In the genomic region with DNA sequence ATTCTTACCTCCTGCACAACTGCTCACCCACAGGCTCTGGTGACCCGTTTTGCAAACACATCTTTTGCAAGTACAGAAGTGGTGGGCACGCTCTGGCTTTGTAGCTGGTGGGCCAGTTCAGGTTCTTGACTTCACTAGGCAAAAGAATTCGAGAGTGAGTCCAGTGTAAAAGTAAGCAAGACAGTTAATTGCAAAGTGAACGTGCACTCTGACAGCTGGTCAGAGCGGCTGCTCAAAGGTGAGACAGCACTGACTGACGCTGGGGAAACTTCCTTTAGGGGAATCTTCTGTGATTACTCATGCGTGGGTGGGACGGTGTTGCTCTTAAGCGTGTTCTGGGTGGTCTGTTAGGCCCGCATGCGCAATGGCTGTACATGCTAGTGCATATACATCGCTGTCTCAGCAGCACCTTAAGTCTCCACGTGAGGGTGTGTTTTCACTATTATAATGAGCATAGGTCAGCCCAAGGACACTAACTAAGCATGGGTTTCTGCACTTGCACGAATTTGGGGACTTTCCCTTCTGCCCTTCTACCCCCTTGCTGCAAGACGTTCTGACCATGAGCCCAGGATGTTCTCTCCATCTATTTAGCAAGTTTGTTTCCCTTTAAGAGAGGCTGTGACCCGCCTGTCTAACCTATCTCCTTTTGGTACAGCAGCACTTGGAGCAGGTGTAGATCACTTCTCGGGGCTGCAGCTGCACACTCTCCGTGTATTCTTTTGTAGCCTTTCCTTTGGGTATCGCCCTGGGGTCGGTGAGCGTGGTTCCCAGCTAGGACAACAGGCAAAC, we compare ENCODE assay signal across 18 cellular contexts. TPM values are rescaled to one million over a fixed set of nuclear protein-coding genes. Genes with fewer than 3 reads are reported as not detected.
A peak's percentile ranks its signal among the peaks of the same experiment; 100 is the strongest.
DNase-seq lines count a peak whose midpoint lies in the region; ATAC-seq, FAIRE-seq and TF ChIP-seq lines count a peak whose summit lies in the region.
"Had no signal": no experiment of that assay in that cellular context is flagged by ENCODE, and none has a peak within 500 bp of the region (broad histone marks: within the 10 kb centered on the region; RNA-seq: fewer than 3 reads in every experiment).

No MANE protein-coding gene starts in this region.

- DNase-seq in activated naive CD4-positive, alpha-beta T cell treated with anti-CD3 and anti-CD28 coated beads, Interleukin-2, amount 50 U/mL, for 72 hours (ENCODE audit: low spot score in 2 of 2), result no peak
- no peak for DNase-seq in activated naive CD4-positive, alpha-beta T cell treated with Interleukin-2 at 50 U/mL for 16 hours
- DNase-seq in RKO (ENCODE audit: low spot score), result peak; percentile 30
- DNase-seq in urothelium cell line (ENCODE audit: low spot score), result peak; percentile 44
- no peak for DNase-seq in inferior parietal cortex (ENCODE audit: extremely low spot score)
- DNase-seq in HEK293T (ENCODE audit: extremely low spot score), result no peak
- no peak for DNase-seq in NCI-H2107 (lab: John Stamatoyannopoulos, UW)
- DNase-seq: activated CD4-positive, alpha-beta T cell treated with anti-CD3 and anti-CD28 coated beads, Interleukin-2, amount 50 U/mL, for 48 hours; DMS79; NCI-H2171 treated with DMSO at 0.1 percent for 48 hours; PC-3; stimulated activated CD8-positive, alpha-beta memory T cell treated with anti-CD3 and anti-CD28 coated beads, Interleukin-4, amount 100 ng/mL, for 48 hours had no signal

- no peaks in the 10 kb centered on the region for H3K9me3 Mint-ChIP-seq in activated naive CD4-positive, alpha-beta T cell treated with anti-CD3 and anti-CD28 coated beads, Interleukin-2, amount 50 U/mL, for 72 hours
- H3K9me3 Mint-ChIP-seq: mesothelial cell of epicardium had no signal

- H3K27ac Mint-ChIP-seq in activated naive CD4-positive, alpha-beta T cell treated with anti-CD3 and anti-CD28 coated beads, Interleukin-2, amount 50 U/mL, for 72 hours, result no peak overlapping the region
- H3K27ac Mint-ChIP-seq: mesothelial cell of epicardium had no signal

- POLR2A ChIA-PET in HEK293T (lab: Yijun Ruan, JAX), result no interaction called here

- peak; percentile 13 for FAIRE-seq in urothelium cell line (lab: Jason Lieb, UNC)

- CTCF ChIA-PET in HEK293T (lab: Yijun Ruan, JAX), result no interaction called here

- no peaks in the 10 kb centered on the region for H3K36me3 Mint-ChIP-seq in activated naive CD4-positive, alpha-beta T cell treated with anti-CD3 and anti-CD28 coated beads, Interleukin-2, amount 50 U/mL, for 72 hours
- H3K36me3 Mint-ChIP-seq: mesothelial cell of epicardium had no signal

- ATAC-seq in activated naive CD4-positive, alpha-beta T cell treated with anti-CD3 and anti-CD28 coated beads, Interleukin-2, amount 50 U/mL, for 72 hours, result peak; percentile 89 to 91
- ATAC-seq in esophagus mucosa, result peak; percentile 73
- ATAC-seq: PC-3 had no signal

TF ChIP-seq in HEK293T, 16 proteins besides CTCF, POLR2A, EP300 and RAD21:
- TF ChIP-seq SUZ12 (IDR thresholded peaks at IDR 0.05) (no peak), ZNF384 (IDR thresholded peaks at IDR 0.05) (no peak), NFRKB (IDR thresholded peaks at IDR 0.05) (no peak), L3MBTL2 (conservative IDR thresholded peaks at IDR 0.05) (no peak), CTBP1 (IDR thresholded peaks at IDR 0.05; ENCODE audit: borderline replicate concordance) (no peak), SP1 (IDR thresholded peaks at IDR 0.05) (no peak), FOXA1 (IDR thresholded peaks at IDR 0.05) (no peak), ELF4 (IDR thresholded peaks at IDR 0.05) (no peak), ARNT (IDR thresholded peaks at IDR 0.05) (no peak), LEF1 (IDR thresholded peaks at IDR 0.05; ENCODE audit: borderline replicate concordance) (no peak)
- TF ChIP-seq, protein P1, sequence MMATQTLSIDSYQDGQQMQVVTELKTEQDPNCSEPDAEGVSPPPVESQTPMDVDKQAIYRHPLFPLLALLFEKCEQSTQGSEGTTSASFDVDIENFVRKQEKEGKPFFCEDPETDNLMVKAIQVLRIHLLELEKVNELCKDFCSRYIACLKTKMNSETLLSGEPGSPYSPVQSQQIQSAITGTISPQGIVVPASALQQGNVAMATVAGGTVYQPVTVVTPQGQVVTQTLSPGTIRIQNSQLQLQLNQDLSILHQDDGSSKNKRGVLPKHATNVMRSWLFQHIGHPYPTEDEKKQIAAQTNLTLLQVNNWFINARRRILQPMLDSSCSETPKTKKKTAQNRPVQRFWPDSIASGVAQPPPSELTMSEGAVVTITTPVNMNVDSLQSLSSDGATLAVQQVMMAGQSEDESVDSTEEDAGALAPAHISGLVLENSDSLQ (IDR thresholded peaks at IDR 0.05), result no peak

RNA-seq across cellular contexts. Expression of gene CD33, which starts 30.2 kb away (rescaled TPM):
- 1 to 10 TPM in 1 of 2 donors, under 1 TPM in 1; 0.91 to 2.9 TPM for total RNA-seq in activated naive CD4-positive, alpha-beta T cell treated with anti-CD3 and anti-CD28 coated beads, Interleukin-2, amount 50 U/mL, for 72 hours
- total RNA-seq in esophagus mucosa, result 0.40 TPM
- total RNA-seq: mesothelial cell of epicardium, pulmonary artery endothelial cell had no signal

RNA-seq across cellular contexts. Expression of gene SIGLEC7, which starts 52.6 kb away (rescaled TPM):
- under 1 TPM in 1 of 2 donors, not detected in 1; 0.34 TPM for total RNA-seq in activated naive CD4-positive, alpha-beta T cell treated with anti-CD3 and anti-CD28 coated beads, Interleukin-2, amount 50 U/mL, for 72 hours
- total RNA-seq in esophagus mucosa, result 0.44 TPM
- total RNA-seq: H4, M059J, mesothelial cell of epicardium, PC-3, pulmonary artery endothelial cell had no signal

RNA-seq across cellular contexts. Expression of gene SIGLECL1, which starts 56.2 kb away (rescaled TPM):
- total RNA-seq in activated naive CD4-positive, alpha-beta T cell treated with anti-CD3 and anti-CD28 coated beads, Interleukin-2, amount 50 U/mL, for 72 hours, result not detected
- not detected for total RNA-seq in esophagus mucosa
- total RNA-seq: M059J, mesothelial cell of epicardium, PC-3, pulmonary artery endothelial cell, urinary bladder had no signal

Comparison
In these comparisons a context has a peak if more than half of its experiments do, and no peak if none do; other contexts are left out.
1. DNase-seq: peak in RKO (single experiment) and urothelium cell line (single experiment); none in activated naive CD4-positive, alpha-beta T cell treated with anti-CD3 and anti-CD28 coated beads, Interleukin-2, amount 50 U/mL, for 72 hours (0 of 2), activated naive CD4-positive, alpha-beta T cell treated with Interleukin-2 at 50 U/mL for 16 hours (single experiment), inferior parietal cortex (single experiment), HEK293T (single experiment) and NCI-H2107 (single experiment).